ENCODE assay signal across 13 cellular contexts in the genomic region with DNA sequence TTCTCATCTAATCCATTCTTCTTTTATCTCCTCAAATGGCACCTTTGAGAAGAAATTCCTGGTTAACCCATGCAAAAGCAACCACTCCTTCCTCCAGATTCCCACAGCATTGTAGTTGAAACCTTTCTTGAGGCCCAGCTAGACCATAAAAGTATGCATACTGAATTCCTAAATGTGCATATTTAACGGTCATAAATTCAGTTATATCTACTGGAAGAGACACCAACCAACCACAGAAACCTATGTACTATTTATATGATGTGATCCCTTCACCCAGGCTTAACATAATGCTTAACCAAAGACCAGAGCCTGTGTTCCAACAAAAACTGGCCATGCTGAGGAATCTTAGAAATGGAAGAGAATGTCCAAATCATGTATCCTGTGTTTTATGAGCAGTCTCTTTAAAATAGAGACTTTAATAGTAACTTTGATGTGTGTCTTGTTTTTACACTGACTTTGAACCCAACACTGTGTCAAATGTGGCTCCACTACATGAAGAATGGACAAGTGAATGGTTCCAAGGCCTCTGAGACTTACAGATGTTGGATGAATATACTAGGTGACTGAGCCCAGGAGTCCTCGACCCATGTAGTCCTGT. TPM values are rescaled to one million over a fixed set of nuclear protein-coding genes. Genes with fewer than 3 reads are reported as not detected.
DNase-seq lines count a peak whose midpoint lies in the region; ATAC-seq and TF ChIP-seq lines count a peak whose summit lies in the region.
"Had no signal": no experiment of that assay in that cellular context is flagged by ENCODE, and none has a peak within 500 bp of the region (broad histone marks: within the 10 kb centered on the region; RNA-seq: fewer than 3 reads in every experiment).

No MANE protein-coding gene starts in this region.

- WGBS in IMR-90 (ENCODE audit: extremely low coverage in 2 of 2, insufficient read length in 1 of 2), 2 experiments: no CpG with 5 or more reads among the region's 2 CpGs

- ATAC-seq in CD8-positive, alpha-beta T cell: no peak
- ATAC-seq in IMR-90 (ENCODE audit: low read depth): no peak
- ATAC-seq in natural killer cell: no peak
- no peak for ATAC-seq in GM21528 (IDR thresholded peaks at IDR 0.05; ENCODE audit: low FRiP score, unreplicated experiment)
- ATAC-seq in sciatic nerve: no peak
- no peak for ATAC-seq in GM21529 (IDR thresholded peaks at IDR 0.05; ENCODE audit: unreplicated experiment)
- ATAC-seq: HCT116 had no signal

- CTCF ChIA-PET in CD8-positive, alpha-beta T cell (lab: Charles Lee): interaction anchor here (0.6 to 14.5 kb wide), 10 partner anchors 8 to 1503 kb away, joined by 3 to 184 read pairs (median 8); partner anchors contain the start of genes CCND3, PRICKLE4, TAF8 and TOMM6
- CTCF ChIA-PET in IMR-90 (lab: Yijun Ruan, JAX): no interaction called here

- no peaks in the 10 kb centered on the region for H3K9me3 Mint-ChIP-seq in CD8-positive, alpha-beta T cell
- H3K9me3 Mint-ChIP-seq in activated naive CD8-positive, alpha-beta T cell treated with anti-CD3 and anti-CD28 coated beads for 36 hours: no peaks in the 10 kb centered on the region
- no peaks in the 10 kb centered on the region for H3K9me3 Mint-ChIP-seq in natural killer cell

- H4K91ac ChIP-seq in IMR-90 (ENCODE audit: insufficient read depth, low read depth, low read length): no peak overlapping the region

- H2BK5ac ChIP-seq in IMR-90 (ENCODE audit: low read depth, low read length, poor library complexity, severe bottlenecking): no peak overlapping the region

- peaks cover 51% of the 10 kb centered on the region for H3K36me3 Mint-ChIP-seq in CD8-positive, alpha-beta T cell
- peaks cover 29% of the 10 kb centered on the region for H3K36me3 Mint-ChIP-seq in activated naive CD8-positive, alpha-beta T cell treated with anti-CD3 and anti-CD28 coated beads for 36 hours
- no peaks in the 10 kb centered on the region for H3K36me3 Mint-ChIP-seq in natural killer cell

- H4K5ac ChIP-seq in IMR-90 (ENCODE audit: low read depth, low read length): no peak overlapping the region

- peaks cover 75% of the 10 kb centered on the region for H3K4me1 Mint-ChIP-seq in CD8-positive, alpha-beta T cell (ENCODE audit: low read depth)
- H3K4me1 Mint-ChIP-seq in activated naive CD8-positive, alpha-beta T cell treated with anti-CD3 and anti-CD28 coated beads for 36 hours: peaks cover 73% of the 10 kb centered on the region
- peaks cover 56 to 61% of the 10 kb centered on the region in 2 donors for H3K4me1 Mint-ChIP-seq in natural killer cell

- no peak overlapping the region for H2BK15ac ChIP-seq in IMR-90 (ENCODE audit: low read depth, low read length)

- H2BK120ac ChIP-seq in IMR-90 (ENCODE audit: low read depth, low read length): no peak overlapping the region

- H3K27ac Mint-ChIP-seq in CD8-positive, alpha-beta T cell: peak overlapping the region; percentile 95
- H3K27ac Mint-ChIP-seq in activated naive CD8-positive, alpha-beta T cell treated with anti-CD3 and anti-CD28 coated beads for 36 hours: peak overlapping the region; percentile 95
- H3K27ac Mint-ChIP-seq in natural killer cell: peak overlapping the region; percentile 87 to 97

- no peak overlapping the region for H4K8ac ChIP-seq in IMR-90 (ENCODE audit: low read depth in 2 of 2, low read length in 2 of 2)

- in situ Hi-C loops in IMR-90 (cut with MboI; ENCODE audit: low sequenced_read_pairs): no loop called here

- dilution Hi-C loops in IMR-90 (cut with HindIII; ENCODE audit: low sequenced_read_pairs, unreplicated experiment): no loop called here

- H3K23ac ChIP-seq in IMR-90 (ENCODE audit: low read depth, low read length): no peak overlapping the region

- no peaks in the 10 kb centered on the region for H4K20me1 ChIP-seq in IMR-90 (ENCODE audit: insufficient read depth, low read length)

- no peak for TF ChIP-seq POLR2A in IMR-90 (IDR thresholded peaks at IDR 0.05; ENCODE audit: low read depth, low read length)

- H3K9ac ChIP-seq in IMR-90 (ENCODE audit: low read depth, low read length): no peak overlapping the region

- H3K4me3 Mint-ChIP-seq in CD8-positive, alpha-beta T cell: peak overlapping the region; percentile 79
- peak overlapping the region; percentile 82 for H3K4me3 Mint-ChIP-seq in activated naive CD8-positive, alpha-beta T cell treated with anti-CD3 and anti-CD28 coated beads for 36 hours
- H3K4me3 Mint-ChIP-seq in natural killer cell: peak overlapping the region; percentile 91

- peak overlapping the region; percentile 19; the same call in 1 of the 2 replicates for H3K18ac ChIP-seq in IMR-90 (ENCODE audit: low read depth, low read length)

- peak overlapping the region; percentile 32 for H3K27ac ChIP-seq in CD8-positive, alpha-beta T cell (ENCODE audit: low read depth, low read length)
- no peak overlapping the region for H3K27ac ChIP-seq in IMR-90 (ENCODE audit: insufficient read depth, low read length)
- H3K27ac ChIP-seq: transverse colon had no signal

- no peak overlapping the region for H3K4ac ChIP-seq in IMR-90 (ENCODE audit: low read depth, low read length)

- no peaks in the 10 kb centered on the region for H3K27me3 Mint-ChIP-seq in CD8-positive, alpha-beta T cell (ENCODE audit: low read depth)
- no peaks in the 10 kb centered on the region for H3K27me3 Mint-ChIP-seq in activated naive CD8-positive, alpha-beta T cell treated with anti-CD3 and anti-CD28 coated beads for 36 hours
- H3K27me3 Mint-ChIP-seq in natural killer cell (ENCODE audit: low read depth in 2 of 2): no peaks in the 10 kb centered on the region

- H3K79me1 ChIP-seq in IMR-90 (ENCODE audit: low read depth in 1 of 2, low read length in 2 of 2): no peaks in the 10 kb centered on the region

- DNase-seq in CD8-positive, alpha-beta T cell: no peak
- DNase-seq in IMR-90 (peak; percentile 44), natural killer cell (no peak), sciatic nerve (ENCODE audit: low spot score) (no peak), SIG-M5 treated with dmso at 0.1 percent for 504 hours (lab: John Stamatoyannopoulos, UW; ENCODE audit: unreplicated experiment) (no peak)
- DNase-seq in activated naive CD8-positive, alpha-beta T cell treated with anti-CD3 and anti-CD28 coated beads for 36 hours: no peak
- DNase-seq: DMS153, erythroblast, NCI-H1694 treated with DMSO at 0.1 percent for 48 hours had no signal

- peaks cover 6% of the 10 kb centered on the region for H3K36me3 ChIP-seq in CD8-positive, alpha-beta T cell (ENCODE audit: insufficient read depth, low read length)
- no peaks in the 10 kb centered on the region for H3K36me3 ChIP-seq in IMR-90 (ENCODE audit: control insufficient read depth, insufficient read depth, low read length)
- H3K36me3 ChIP-seq: transverse colon had no signal

- no peak overlapping the region for H3K56ac ChIP-seq in IMR-90 (ENCODE audit: extremely low read depth, insufficient read depth, low read length)

- H3K9me1 ChIP-seq in IMR-90 (ENCODE audit: insufficient read depth, low read length): peaks cover 3% of the 10 kb centered on the region; the same call in 1 of the 2 replicates

- no peaks in the 10 kb centered on the region for H3K9me3 ChIP-seq in CD8-positive, alpha-beta T cell (ENCODE audit: low read length)
- no peaks in the 10 kb centered on the region for H3K9me3 ChIP-seq in IMR-90 (ENCODE audit: control insufficient read depth, insufficient read depth, low read length)
- H3K9me3 ChIP-seq: transverse colon had no signal

- H2BK20ac ChIP-seq in IMR-90 (ENCODE audit: low read depth, low read length): no peak overlapping the region

- H3K4me2 ChIP-seq in IMR-90 (ENCODE audit: low read depth, low read length): no peak overlapping the region

- H2AK9ac ChIP-seq in IMR-90 (replicated peaks; ENCODE audit: low read depth, low read length, poor library complexity): no peak overlapping the region

- BruUV-seq in IMR-90 (replicated peaks; lab: Mats Ljungman, UMichigan): no TSS peak

- no peaks in the 10 kb centered on the region for H3K27me3 ChIP-seq in CD8-positive, alpha-beta T cell (ENCODE audit: insufficient read depth, low read length)
- no peaks in the 10 kb centered on the region for H3K27me3 ChIP-seq in IMR-90 (ENCODE audit: control insufficient read depth, insufficient read depth, low read length)
- H3K27me3 ChIP-seq: transverse colon had no signal

- no peak overlapping the region for H2AK5ac ChIP-seq in IMR-90 (ENCODE audit: low read depth, low read length)

- peaks cover 80% of the 10 kb centered on the region for H3K4me1 ChIP-seq in CD8-positive, alpha-beta T cell (ENCODE audit: insufficient read depth, low read length)
- H3K4me1 ChIP-seq in IMR-90 (ENCODE audit: control insufficient read depth, insufficient read depth, low read length): peaks cover 2% of the 10 kb centered on the region

- H3K14ac ChIP-seq in IMR-90 (replicated peaks; ENCODE audit: low read depth, low read length): no peak overlapping the region

- TF ChIP-seq RAD21 in IMR-90 (IDR thresholded peaks at IDR 0.05; ENCODE audit: low read length): no peak

- peak overlapping the region; percentile 52 for H3K4me3 ChIP-seq in CD8-positive, alpha-beta T cell (ENCODE audit: low read depth, low read length)
- H3K4me3 ChIP-seq in IMR-90 (ENCODE audit: insufficient read depth, low read depth, low read length): no peak overlapping the region
- H3K4me3 ChIP-seq: transverse colon had no signal

- peak overlapping the region; percentile 49 for H2AFZ ChIP-seq in IMR-90 (replicated peaks; ENCODE audit: low read length, poor library complexity)

- intact Hi-C loops in CD8-positive, alpha-beta T cell (cut with DNase I, micrococcal nuclease): loop anchor here (1.0 kb wide), 4 partner anchors 17 to 118 kb away; partner anchors contain the start of genes BYSL (in 1 of the 2) and MED20 (in 1 of the 2)
- intact Hi-C loops in IMR-90 (cut with micrococcal nuclease) (no loop called here), natural killer cell (cut with micrococcal nuclease) (loop anchor here (1.0 kb wide), 1 partner anchor 17 kb away; no protein-coding TSS in a partner anchor), sciatic nerve (cut with DNase I) (no loop called here)

- TF ChIP-seq CTCF in CD8-positive, alpha-beta T cell (IDR thresholded peaks at IDR 0.05): no peak
- no peak for TF ChIP-seq CTCF in IMR-90 (conservative IDR thresholded peaks at IDR 0.05; ENCODE audit: low read depth, low read length)
- no peak for TF ChIP-seq CTCF in natural killer cell (IDR thresholded peaks at IDR 0.05)

- POLR2A ChIA-PET in CD8-positive, alpha-beta T cell (lab: Charles Lee): interaction anchor here (0.6 to 4.0 kb wide), 14 partner anchors 8 to 143 kb away, joined by 3 to 17 read pairs (median 4); partner anchors contain the start of genes BYSL, CCND3, MED20 and TAF8
- POLR2A ChIA-PET in IMR-90 (lab: Charles Lee; ENCODE audit: unreplicated experiment): no interaction called here

TF ChIP-seq in IMR-90, 13 proteins besides CTCF, POLR2A, EP300 and RAD21 (continues in another document):
- TF ChIP-seq RFX5 (IDR thresholded peaks at IDR 0.05; ENCODE audit: low read depth, low read length) (no peak), NFE2L2 (IDR thresholded peaks at IDR 0.05; ENCODE audit: low read depth, low read length) (no peak)

RNA-seq across cellular contexts. Expression of gene TAF8, which starts 11.4 kb away (rescaled TPM):
- total RNA-seq in CD8-positive, alpha-beta T cell: 10 to 100 TPM; 24.6 to 33.3 TPM
- 19.7 and 22.8 TPM in 2 replicates for total RNA-seq in IMR-90 (2012; rRNA removed)
- polyA plus RNA-seq in IMR-90 (2012; rRNA removed): 14.3 and 21.0 TPM in 2 replicates
- polyA plus RNA-seq in IMR-90 (2012; cell fraction: cytosol; rRNA removed): 10.0 and 13.9 TPM in 2 replicates
- polyA plus RNA-seq in IMR-90 (2012; cell fraction: nucleus; rRNA removed; ENCODE audit: low replicate concordance): 15.2 and 21.3 TPM in 2 replicates
- 10 to 100 TPM; 40.4 to 45.1 TPM for total RNA-seq in activated naive CD8-positive, alpha-beta T cell treated with anti-CD3 and anti-CD28 coated beads for 36 hours
- 10 to 100 TPM; 38.4 to 54.2 (median 47.5) TPM for total RNA-seq in natural killer cell
- 28.6 TPM for total RNA-seq in sciatic nerve

Comparison
In these comparisons a context has a peak if more than half of its experiments do, and no peak if none do; other contexts are left out.
1. intact Hi-C loops: an anchor here in CD8-positive, alpha-beta T cell (1.0 kb wide) and natural killer cell (1.0 kb wide); none called in IMR-90 and sciatic nerve.